33 cellular contexts compared by ENCODE assay signal in the genomic region with DNA sequence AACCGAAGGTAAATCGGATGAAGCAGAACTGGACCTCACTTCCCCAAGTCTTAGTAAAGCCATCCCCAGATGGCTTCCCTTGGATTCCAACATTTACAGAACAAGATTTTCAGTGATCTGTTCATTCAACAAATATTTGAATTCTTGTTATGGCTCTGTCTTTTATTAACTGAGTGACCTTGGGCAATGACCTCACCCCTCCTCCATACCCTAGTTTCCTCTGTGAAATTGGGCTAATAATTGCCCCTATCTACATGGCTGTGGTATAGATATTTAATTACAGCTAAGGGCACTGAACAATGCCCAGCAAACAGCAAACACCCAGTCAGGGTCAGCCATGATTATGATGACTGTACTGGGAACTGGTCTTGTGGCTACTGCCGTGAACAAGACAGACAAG. TPM values are rescaled to one million over a fixed set of nuclear protein-coding genes. Genes with fewer than 3 reads are reported as not detected.
"Had no signal": no experiment of that assay in that cellular context is flagged by ENCODE, and none has a peak within 500 bp of the region (broad histone marks: within the 10 kb centered on the region; RNA-seq: fewer than 3 reads in every experiment).

No MANE protein-coding gene starts in this region.

- DNase-seq: activated CD4-positive, alpha-beta memory T cell treated with anti-CD3 and anti-CD28 coated beads, Interleukin-2, amount 10 ng/mL, durations not matched to agents 7 days and 5 days; activated CD4-positive, alpha-beta T cell treated with anti-CD3 and anti-CD28 coated beads for 1 hour; activated CD4-positive, alpha-beta T cell treated with anti-CD3 and anti-CD28 coated beads for 4 hours; activated CD4-positive, alpha-beta T cell treated with anti-CD3 and anti-CD28 coated beads, Interleukin-2, amount 10 ng/mL, durations not matched to agents 7 days and 5 days; activated CD4-positive, alpha-beta T cell treated with anti-CD3 and anti-CD28 coated beads, Interleukin-2, amount 50 U/mL, for 4 hours; activated CD8-positive, alpha-beta memory T cell treated with anti-CD3 and anti-CD28 coated beads, Interleukin-2, amount 50 U/mL, for 48 hours; activated gamma-delta T cell; activated naive CD4-positive, alpha-beta T cell; activated naive CD4-positive, alpha-beta T cell treated with anti-CD3 and anti-CD28 coated beads, Interleukin-2, amount 10 ng/mL, durations not matched to agents 7 days and 5 days; activated naive CD8-positive, alpha-beta T cell treated with anti-CD3 and anti-CD28 coated beads, Interleukin-2, amount 10 ng/mL, durations not matched to agents 7 days and 5 days; activated T-cell treated with anti-CD3 and anti-CD28 coated beads for 4 hours; activated T-cell treated with anti-CD3 and anti-CD28 coated beads, Interleukin-2, amount 50 U/mL, for 24 hours; activated T-cell treated with anti-CD3 and anti-CD28 coated beads, Interleukin-2, amount 50 U/mL, for 72 hours; central memory CD4-positive, alpha-beta T cell; cerebellar nuclear complex; colonic mucosa; effector CD8-positive, alpha-beta T cell; esophagus squamous epithelium; foreskin melanocyte; T-helper 2 cell had no signal

- H3K36me3 ChIP-seq: ascending aorta, breast epithelium, cardiac muscle cell, colonic mucosa, esophagus squamous epithelium, gastroesophageal sphincter had no signal

- H3K4me3 ChIP-seq: ascending aorta, breast epithelium, cardiac muscle cell, colonic mucosa, esophagus squamous epithelium, gastroesophageal sphincter had no signal

- H3K9me3 Mint-ChIP-seq: activated CD4-positive, alpha-beta memory T cell treated with anti-CD3 and anti-CD28 coated beads, Interleukin-2, amount 10 ng/mL, durations not matched to agents 7 days and 5 days; activated CD4-positive, alpha-beta T cell treated with anti-CD3 and anti-CD28 coated beads, Interleukin-2, amount 10 ng/mL, durations not matched to agents 7 days and 5 days; activated naive CD4-positive, alpha-beta T cell treated with anti-CD3 and anti-CD28 coated beads, Interleukin-2, amount 10 ng/mL, durations not matched to agents 7 days and 5 days; activated naive CD4-positive, alpha-beta T cell treated with anti-CD3 and anti-CD28 coated beads, Interleukin-2, amount 50 U/mL, for 72 hours; activated naive CD8-positive, alpha-beta T cell treated with anti-CD3 and anti-CD28 coated beads, Interleukin-2, amount 10 ng/mL, durations not matched to agents 7 days and 5 days; activated T-cell treated with anti-CD3 and anti-CD28 coated beads, Interleukin-2, amount 50 U/mL, for 24 hours; activated T-cell treated with anti-CD3 and anti-CD28 coated beads, Interleukin-2, amount 50 U/mL, for 72 hours; brain had no signal

- H3K27ac Mint-ChIP-seq: activated CD4-positive, alpha-beta memory T cell treated with anti-CD3 and anti-CD28 coated beads, Interleukin-2, amount 10 ng/mL, durations not matched to agents 7 days and 5 days; activated CD4-positive, alpha-beta T cell treated with anti-CD3 and anti-CD28 coated beads, Interleukin-2, amount 10 ng/mL, durations not matched to agents 7 days and 5 days; activated naive CD4-positive, alpha-beta T cell treated with anti-CD3 and anti-CD28 coated beads, Interleukin-2, amount 10 ng/mL, durations not matched to agents 7 days and 5 days; activated naive CD4-positive, alpha-beta T cell treated with anti-CD3 and anti-CD28 coated beads, Interleukin-2, amount 50 U/mL, for 72 hours; activated naive CD8-positive, alpha-beta T cell treated with anti-CD3 and anti-CD28 coated beads, Interleukin-2, amount 10 ng/mL, durations not matched to agents 7 days and 5 days; activated T-cell treated with anti-CD3 and anti-CD28 coated beads, Interleukin-2, amount 50 U/mL, for 24 hours; activated T-cell treated with anti-CD3 and anti-CD28 coated beads, Interleukin-2, amount 50 U/mL, for 72 hours; brain had no signal

- H3K36me3 Mint-ChIP-seq: activated naive CD4-positive, alpha-beta T cell treated with anti-CD3 and anti-CD28 coated beads, Interleukin-2, amount 10 ng/mL, durations not matched to agents 7 days and 5 days; activated naive CD4-positive, alpha-beta T cell treated with anti-CD3 and anti-CD28 coated beads, Interleukin-2, amount 50 U/mL, for 72 hours; activated naive CD8-positive, alpha-beta T cell treated with anti-CD3 and anti-CD28 coated beads, Interleukin-2, amount 10 ng/mL, durations not matched to agents 7 days and 5 days; brain had no signal

- H3K27me3 Mint-ChIP-seq: brain had no signal

- H3K4me3 Mint-ChIP-seq: activated CD4-positive, alpha-beta memory T cell treated with anti-CD3 and anti-CD28 coated beads, Interleukin-2, amount 10 ng/mL, durations not matched to agents 7 days and 5 days; activated CD4-positive, alpha-beta T cell treated with anti-CD3 and anti-CD28 coated beads, Interleukin-2, amount 10 ng/mL, durations not matched to agents 7 days and 5 days; activated naive CD4-positive, alpha-beta T cell treated with anti-CD3 and anti-CD28 coated beads, Interleukin-2, amount 10 ng/mL, durations not matched to agents 7 days and 5 days; activated naive CD8-positive, alpha-beta T cell treated with anti-CD3 and anti-CD28 coated beads, Interleukin-2, amount 10 ng/mL, durations not matched to agents 7 days and 5 days; activated T-cell treated with anti-CD3 and anti-CD28 coated beads, Interleukin-2, amount 50 U/mL, for 24 hours; activated T-cell treated with anti-CD3 and anti-CD28 coated beads, Interleukin-2, amount 50 U/mL, for 72 hours; brain had no signal

- H3K9me3 ChIP-seq: ascending aorta, breast epithelium, colonic mucosa, esophagus squamous epithelium, gastroesophageal sphincter had no signal

- H3K27ac ChIP-seq: ascending aorta, breast epithelium, cardiac muscle cell, colonic mucosa, epithelial cell of prostate, esophagus squamous epithelium, gastroesophageal sphincter had no signal

- H3K27me3 ChIP-seq: ascending aorta, breast epithelium, cardiac muscle cell, colonic mucosa, gastroesophageal sphincter had no signal

- ATAC-seq: activated naive CD4-positive, alpha-beta T cell treated with anti-CD3 and anti-CD28 coated beads, Interleukin-2, amount 50 U/mL, for 72 hours; activated T-cell treated with anti-CD3 and anti-CD28 coated beads, Interleukin-2, amount 50 U/mL, for 72 hours; gastroesophageal sphincter had no signal

- H3K4me1 ChIP-seq: ascending aorta, breast epithelium, colonic mucosa, esophagus squamous epithelium, gastroesophageal sphincter had no signal

- H3K4me1 Mint-ChIP-seq: activated CD4-positive, alpha-beta memory T cell treated with anti-CD3 and anti-CD28 coated beads, Interleukin-2, amount 10 ng/mL, durations not matched to agents 7 days and 5 days; activated CD4-positive, alpha-beta T cell treated with anti-CD3 and anti-CD28 coated beads, Interleukin-2, amount 10 ng/mL, durations not matched to agents 7 days and 5 days; activated naive CD4-positive, alpha-beta T cell treated with anti-CD3 and anti-CD28 coated beads, Interleukin-2, amount 10 ng/mL, durations not matched to agents 7 days and 5 days; activated naive CD8-positive, alpha-beta T cell treated with anti-CD3 and anti-CD28 coated beads, Interleukin-2, amount 10 ng/mL, durations not matched to agents 7 days and 5 days; brain had no signal

RNA-seq across cellular contexts. Expression of a gene that starts 19.1 kb away (rescaled TPM):
- total RNA-seq: activated CD4-positive, alpha-beta memory T cell treated with anti-CD3 and anti-CD28 coated beads, Interleukin-2, amount 10 ng/mL, durations not matched to agents 7 days and 5 days; activated CD4-positive, alpha-beta T cell treated with anti-CD3 and anti-CD28 coated beads, Interleukin-2, amount 10 ng/mL, durations not matched to agents 7 days and 5 days; activated naive CD4-positive, alpha-beta T cell treated with anti-CD3 and anti-CD28 coated beads, Interleukin-2, amount 50 U/mL, for 72 hours; activated naive CD8-positive, alpha-beta T cell treated with anti-CD3 and anti-CD28 coated beads, Interleukin-2, amount 10 ng/mL, durations not matched to agents 7 days and 5 days; activated T-cell treated with anti-CD3 and anti-CD28 coated beads, Interleukin-2, amount 50 U/mL, for 72 hours; ascending aorta; breast epithelium; cardiac muscle cell; colonic mucosa; dermis microvascular lymphatic vessel endothelial cell; endothelial cell of umbilical vein; esophagus squamous epithelium; fibroblast of lung; fibroblast of villous mesenchyme; gastroesophageal sphincter; T-helper 1 cell treated with Interleukin-12 subunit alpha and Interleukin-12 subunit beta and Interleukin-4 antibody, amounts not matched to agents 30 ng/mL and 1 ng/mL, for 36 hours had no signal
- polyA plus RNA-seq: cardiac muscle cell, endothelial cell of umbilical vein, esophagus, fibroblast of lung had no signal
